In the genomic region with DNA sequence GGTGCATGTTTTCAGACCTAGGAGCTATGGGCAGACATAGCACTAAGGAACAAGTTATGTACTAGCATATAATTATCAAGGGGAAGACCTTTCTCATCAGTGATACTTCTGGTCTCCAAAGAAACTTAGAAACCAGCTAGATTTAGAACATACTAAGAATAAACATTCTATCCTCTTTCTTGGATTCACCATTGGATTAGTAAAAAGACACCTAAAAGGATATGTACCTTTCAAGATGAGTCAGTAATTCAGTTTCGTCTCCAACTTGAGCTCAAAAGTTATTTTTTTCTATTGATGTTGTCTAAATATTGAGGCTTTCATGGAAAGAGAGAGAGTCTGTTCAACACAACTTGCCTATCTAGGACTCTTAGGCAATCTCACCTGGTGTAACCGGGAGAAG, we compare ENCODE assay signal across 22 cellular contexts.
"Had no signal": no experiment of that assay in that cellular context is flagged by ENCODE, and none has a peak within 500 bp of the region (broad histone marks: within the 10 kb centered on the region; RNA-seq: fewer than 3 reads in every experiment).

No MANE protein-coding gene starts in this region.

- H3K27me3 ChIP-seq: SJCRH30 had no signal

- ATAC-seq: K562, Panc1, PC-3, SK-N-SH treated with all-trans-retinoic acid at 6 μM for 48 hours had no signal

- H3K27ac ChIP-seq: HL-60, KMS-11, RWPE1, SJCRH30 had no signal

- H3K9me3 Mint-ChIP-seq: IgD-negative memory B cell had no signal

- H3K9me3 ChIP-seq: SJCRH30 had no signal

- H3K9ac ChIP-seq: KMS-11 had no signal

- H3K4me1 ChIP-seq: SJCRH30 had no signal

- DNase-seq: Kasumi-1, MM.1S, NCI-H1092 treated with DMSO at 0.1 percent for 48 hours, NCI-H1436, NCI-H187, NCI-H2029, NCI-H2081 treated with DMSO at 0.1 percent for 48 hours, NCI-H2171 treated with DMSO at 0.1 percent for 48 hours, NCI-H345, NCI-H446 treated with DMSO at 0.1 percent for 48 hours, NCI-H510A treated with DMSO at 0.1 percent for 48 hours, NCI-H526, PC-3, SHP77, SJCRH30 had no signal

- H3K4me3 Mint-ChIP-seq: IgD-negative memory B cell had no signal

- H3K36me3 ChIP-seq: SJCRH30 had no signal

- H3K27me3 Mint-ChIP-seq: IgD-negative memory B cell had no signal

- H3K4me3 ChIP-seq: K562, SJCRH30 had no signal

- H3K4me2 ChIP-seq: KMS-11 had no signal
